In genomic region chr7:158613481-158613880, GRCh38 we compare ENCODE assay signal across 1 cellular context.
TF ChIP-seq lines count a peak whose summit lies in the region.

No MANE protein-coding gene starts in this region.

TF ChIP-seq in GM12878, 131 proteins besides CTCF, POLR2A, EP300 and RAD21 (continued from another document):
- no peak for TF ChIP-seq IRF5 (IDR thresholded peaks at IDR 0.05; ENCODE audit: borderline replicate concordance)
- TF ChIP-seq NBN (IDR thresholded peaks at IDR 0.05), result no peak
- TF ChIP-seq RELB (IDR thresholded peaks at IDR 0.05; ENCODE audit: low read depth), result 0 out of 2 replicates have a peak, but pooled peaks have one; percentile 18
- TF ChIP-seq STAT3 (IDR thresholded peaks at IDR 0.05; ENCODE audit: low read depth, low read length), result no peak
- no peak for TF ChIP-seq MYB (IDR thresholded peaks at IDR 0.05; ENCODE audit: borderline replicate concordance, low read depth, low read length)
- TF ChIP-seq TARDBP (IDR thresholded peaks at IDR 0.05; ENCODE audit: borderline replicate concordance), result no peak
- TF ChIP-seq DPF2 (IDR thresholded peaks at IDR 0.05), result no peak
- TF ChIP-seq PML (IDR thresholded peaks at IDR 0.05; ENCODE audit: low read length), result no peak
- no peak for TF ChIP-seq E4F1 (IDR thresholded peaks at IDR 0.05; ENCODE audit: borderline replicate concordance, partially characterized antibody)
- TF ChIP-seq MEF2B (IDR thresholded peaks at IDR 0.05; ENCODE audit: partially characterized antibody, poor library complexity, severe bottlenecking), result peak; percentile 38
- no peak for TF ChIP-seq NRF1 (conservative IDR thresholded peaks at IDR 0.05; ENCODE audit: low read depth, low read length)
- TF ChIP-seq EGR1 (IDR thresholded peaks at IDR 0.05; ENCODE audit: borderline replicate concordance in 1 of 2, low read depth in 2 of 2, low read length in 2 of 2), result no peak
- TF ChIP-seq HDAC6 (IDR thresholded peaks at IDR 0.05; ENCODE audit: unreplicated experiment), result no peak
- no peak for TF ChIP-seq HCFC1 (IDR thresholded peaks at IDR 0.05; ENCODE audit: low read length)
- no peak for TF ChIP-seq USF2 (IDR thresholded peaks at IDR 0.05; ENCODE audit: borderline replicate concordance, low read depth, low read length)
- 0 out of 2 replicates have a peak, but pooled peaks have one; percentile 25 for TF ChIP-seq ATF2 (IDR thresholded peaks at IDR 0.05; ENCODE audit: low read length)
TF ChIP-seq in GM12878: peak in this region for 9.
